In the genomic region with DNA sequence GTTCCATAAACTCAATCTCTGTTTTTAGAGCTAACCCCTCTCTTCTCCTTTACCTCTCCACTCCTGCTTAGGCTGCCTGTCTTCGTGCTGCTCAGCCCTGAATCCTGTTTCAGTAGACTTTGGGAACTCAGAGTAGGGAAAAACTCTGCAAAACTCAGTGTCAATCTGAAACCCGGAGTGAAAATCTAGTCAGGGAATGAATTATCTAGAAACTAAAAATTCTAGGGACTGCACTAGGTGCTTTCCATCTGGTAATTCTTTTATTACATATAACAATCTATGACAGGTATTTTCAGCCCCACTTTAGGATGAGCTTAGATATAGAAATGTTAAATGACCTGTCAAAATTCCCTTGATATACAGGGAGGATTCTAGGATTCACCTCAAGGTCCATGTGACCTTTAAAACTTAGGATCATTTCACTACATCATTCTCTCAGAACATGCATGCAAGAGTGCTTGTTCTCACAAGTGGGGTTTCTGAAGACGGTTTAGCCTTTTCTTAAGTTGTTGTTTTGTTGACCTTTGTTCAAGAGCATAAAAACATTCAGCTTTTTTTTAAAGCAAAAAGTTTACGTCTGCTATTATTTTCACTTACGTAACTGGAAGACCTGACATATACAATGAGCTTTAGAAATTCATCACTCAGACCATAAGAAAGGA, we compare ENCODE assay signal across 1 cellular context.
TF ChIP-seq lines count a peak whose summit lies in the region.

No MANE protein-coding gene starts in this region.

TF ChIP-seq in SK-N-SH, 30 proteins besides CTCF, POLR2A, EP300 and RAD21 (continued from another document):
- TF ChIP-seq, protein P1, sequence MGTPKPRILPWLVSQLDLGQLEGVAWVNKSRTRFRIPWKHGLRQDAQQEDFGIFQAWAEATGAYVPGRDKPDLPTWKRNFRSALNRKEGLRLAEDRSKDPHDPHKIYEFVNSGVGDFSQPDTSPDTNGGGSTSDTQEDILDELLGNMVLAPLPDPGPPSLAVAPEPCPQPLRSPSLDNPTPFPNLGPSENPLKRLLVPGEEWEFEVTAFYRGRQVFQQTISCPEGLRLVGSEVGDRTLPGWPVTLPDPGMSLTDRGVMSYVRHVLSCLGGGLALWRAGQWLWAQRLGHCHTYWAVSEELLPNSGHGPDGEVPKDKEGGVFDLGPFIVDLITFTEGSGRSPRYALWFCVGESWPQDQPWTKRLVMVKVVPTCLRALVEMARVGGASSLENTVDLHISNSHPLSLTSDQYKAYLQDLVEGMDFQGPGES (IDR thresholded peaks at IDR 0.05; ENCODE audit: low read depth, low read length), result no peak
